1 cellular context compared by ENCODE assay signal in the genomic region with DNA sequence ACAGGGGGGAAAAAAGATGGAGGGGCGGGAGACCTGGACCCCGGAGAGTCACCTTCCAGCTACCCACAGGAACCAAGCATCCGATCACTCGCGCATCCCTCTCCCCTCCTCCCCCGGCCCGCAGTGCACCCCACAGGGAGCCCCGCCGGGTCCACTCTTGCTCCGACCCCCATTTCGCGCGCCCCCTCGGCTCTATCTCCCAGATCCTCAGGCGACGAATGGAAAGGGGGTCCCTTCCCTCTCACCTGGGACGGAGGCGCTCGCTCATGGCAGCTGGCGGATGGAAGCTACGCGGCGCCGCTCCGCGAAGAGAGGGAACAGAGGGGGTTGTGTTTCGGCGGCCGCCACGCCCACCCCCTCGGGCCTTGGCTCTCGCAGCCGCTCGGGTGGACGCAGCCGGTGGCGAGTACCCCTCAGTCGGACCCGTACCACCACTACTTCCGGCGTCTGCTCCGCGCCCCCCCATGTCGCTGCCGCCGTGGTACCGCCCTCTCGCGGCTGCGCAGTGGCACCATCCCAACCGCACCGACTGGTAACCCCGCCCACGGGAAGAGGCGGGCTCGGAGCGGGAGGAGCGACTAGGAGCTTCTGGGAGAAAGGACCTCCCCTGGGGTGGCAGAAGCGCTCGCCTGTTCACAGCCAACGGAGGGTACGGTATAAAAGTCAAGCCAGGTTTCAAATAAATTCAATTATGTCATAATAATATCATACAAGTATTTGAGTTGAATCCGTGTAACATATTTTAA.
TF ChIP-seq lines count a peak whose summit lies in the region.

No MANE protein-coding gene starts in this region.

TF ChIP-seq in HepG2, 621 proteins besides CTCF, POLR2A, EP300 and RAD21 (continued from another document and continues in another):
- TF ChIP-seq, protein P1, sequence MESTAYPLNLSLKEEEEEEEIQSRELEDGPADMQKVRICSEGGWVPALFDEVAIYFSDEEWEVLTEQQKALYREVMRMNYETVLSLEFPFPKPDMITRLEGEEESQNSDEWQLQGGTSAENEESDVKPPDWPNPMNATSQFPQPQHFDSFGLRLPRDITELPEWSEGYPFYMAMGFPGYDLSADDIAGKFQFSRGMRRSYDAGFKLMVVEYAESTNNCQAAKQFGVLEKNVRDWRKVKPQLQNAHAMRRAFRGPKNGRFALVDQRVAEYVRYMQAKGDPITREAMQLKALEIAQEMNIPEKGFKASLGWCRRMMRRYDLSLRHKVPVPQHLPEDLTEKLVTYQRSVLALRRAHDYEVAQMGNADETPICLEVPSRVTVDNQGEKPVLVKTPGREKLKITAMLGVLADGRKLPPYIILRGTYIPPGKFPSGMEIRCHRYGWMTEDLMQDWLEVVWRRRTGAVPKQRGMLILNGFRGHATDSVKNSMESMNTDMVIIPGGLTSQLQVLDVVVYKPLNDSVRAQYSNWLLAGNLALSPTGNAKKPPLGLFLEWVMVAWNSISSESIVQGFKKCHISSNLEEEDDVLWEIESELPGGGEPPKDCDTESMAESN (CRISPR knock-in tag; conservative IDR thresholded peaks at IDR 0.05): peak; percentile 22; the same call in 1 of the 2 replicates
- TF ChIP-seq ASH2L (IDR thresholded peaks at IDR 0.05; ENCODE audit: insufficient read length, low read depth, low read length) (peak; percentile 93), E2F5 (CRISPR knock-in tag; conservative IDR thresholded peaks at IDR 0.05) (peak; percentile 39; the same call in 1 of the 2 replicates), NFYC (CRISPR knock-in tag; IDR thresholded peaks at IDR 0.05) (peak; percentile 17; the same call in 1 of the 2 replicates), FOXA1 (IDR thresholded peaks at IDR 0.05) (no peak), FOXA1 (CRISPR knock-in tag; IDR thresholded peaks at IDR 0.05) (peak; percentile 56), MAFG (CRISPR knock-in tag; IDR thresholded peaks at IDR 0.05) (no peak), DR1 (CRISPR knock-in tag; IDR thresholded peaks at IDR 0.05) (peak; percentile 92), HNRNPK (IDR thresholded peaks at IDR 0.05; ENCODE audit: low read depth, low read length, poor library complexity, severe bottlenecking) (peak; percentile 52), KIAA2018 (CRISPR knock-in tag; IDR thresholded peaks at IDR 0.05; ENCODE audit: borderline replicate concordance) (peak; percentile 81; the same call in 1 of the 2 replicates), ZFP37 (CRISPR knock-in tag; IDR thresholded peaks at IDR 0.05; ENCODE audit: borderline replicate concordance) (no peak), ZFP1 (CRISPR knock-in tag; IDR thresholded peaks at IDR 0.05) (no peak), JUND (CRISPR knock-in tag; IDR thresholded peaks at IDR 0.05) (no peak), HNF4A (CRISPR knock-in tag; IDR thresholded peaks at IDR 0.05) (peak; percentile 41; the same call in 1 of the 2 replicates), IKZF1 (IDR thresholded peaks at IDR 0.05) (no peak), ZNF570 (CRISPR knock-in tag; IDR thresholded peaks at IDR 0.05; ENCODE audit: borderline replicate concordance) (no peak), ARNT (IDR thresholded peaks at IDR 0.05) (no peak), CENPX (CRISPR knock-in tag; IDR thresholded peaks at IDR 0.05) (no peak), JDP2 (CRISPR knock-in tag; IDR thresholded peaks at IDR 0.05; ENCODE audit: borderline replicate concordance) (no peak; the same call in 1 of the 2 replicates), SMAD3 (CRISPR knock-in tag; IDR thresholded peaks at IDR 0.05) (peak; percentile 40; the same call in 1 of the 2 replicates), ZNF292 (CRISPR knock-in tag; IDR thresholded peaks at IDR 0.05; ENCODE audit: borderline replicate concordance, low read depth) (peak; percentile 71), MIXL1 (CRISPR knock-in tag; IDR thresholded peaks at IDR 0.05) (peak; percentile 41; the same call in 1 of the 2 replicates), ZNF577 (CRISPR knock-in tag; IDR thresholded peaks at IDR 0.05; ENCODE audit: borderline replicate concordance, low read depth) (no peak), ZNF777 (CRISPR knock-in tag; IDR thresholded peaks at IDR 0.05) (peak; percentile 82), ZSCAN22 (CRISPR knock-in tag; IDR thresholded peaks at IDR 0.05) (peak; percentile 25; the same call in 1 of the 2 replicates), CSRNP2 (CRISPR knock-in tag; conservative IDR thresholded peaks at IDR 0.05; ENCODE audit: low read depth) (no peak), ZNF574 (CRISPR knock-in tag; IDR thresholded peaks at IDR 0.05) (peak; percentile 88), PCBP1 (IDR thresholded peaks at IDR 0.05; ENCODE audit: borderline replicate concordance, low read depth, low read length) (no peak), ZNF260 (CRISPR knock-in tag; IDR thresholded peaks at IDR 0.05; ENCODE audit: borderline replicate concordance, low read depth) (0 out of 2 replicates have a peak, but pooled peaks have one; percentile 63)
- TF ChIP-seq, protein P2, sequence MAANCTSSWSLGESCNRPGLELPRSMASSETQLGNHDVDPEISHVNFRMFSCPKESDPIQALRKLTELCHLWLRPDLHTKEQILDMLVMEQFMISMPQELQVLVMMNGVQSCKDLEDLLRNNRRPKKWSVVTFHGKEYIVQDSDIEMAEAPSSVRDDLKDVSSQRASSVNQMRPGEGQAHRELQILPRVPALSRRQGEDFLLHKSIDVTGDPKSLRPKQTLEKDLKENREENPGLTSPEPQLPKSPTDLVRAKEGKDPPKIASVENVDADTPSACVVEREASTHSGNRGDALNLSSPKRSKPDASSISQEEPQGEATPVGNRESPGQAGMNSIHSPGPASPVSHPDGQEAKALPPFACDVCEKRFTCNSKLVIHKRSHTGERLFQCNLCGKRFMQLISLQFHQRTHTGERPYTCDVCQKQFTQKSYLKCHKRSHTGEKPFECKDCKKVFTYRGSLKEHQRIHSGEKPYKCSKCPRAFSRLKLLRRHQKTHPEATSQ (CRISPR knock-in tag; IDR thresholded peaks at IDR 0.05; ENCODE audit: borderline replicate concordance): no peak; the same call in 1 of the 2 replicates
- TF ChIP-seq, protein P3, sequence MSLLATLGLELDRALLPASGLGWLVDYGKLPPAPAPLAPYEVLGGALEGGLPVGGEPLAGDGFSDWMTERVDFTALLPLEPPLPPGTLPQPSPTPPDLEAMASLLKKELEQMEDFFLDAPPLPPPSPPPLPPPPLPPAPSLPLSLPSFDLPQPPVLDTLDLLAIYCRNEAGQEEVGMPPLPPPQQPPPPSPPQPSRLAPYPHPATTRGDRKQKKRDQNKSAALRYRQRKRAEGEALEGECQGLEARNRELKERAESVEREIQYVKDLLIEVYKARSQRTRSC (CRISPR knock-in tag; IDR thresholded peaks at IDR 0.05; ENCODE audit: low read depth): no peak
- TF ChIP-seq, protein P4, sequence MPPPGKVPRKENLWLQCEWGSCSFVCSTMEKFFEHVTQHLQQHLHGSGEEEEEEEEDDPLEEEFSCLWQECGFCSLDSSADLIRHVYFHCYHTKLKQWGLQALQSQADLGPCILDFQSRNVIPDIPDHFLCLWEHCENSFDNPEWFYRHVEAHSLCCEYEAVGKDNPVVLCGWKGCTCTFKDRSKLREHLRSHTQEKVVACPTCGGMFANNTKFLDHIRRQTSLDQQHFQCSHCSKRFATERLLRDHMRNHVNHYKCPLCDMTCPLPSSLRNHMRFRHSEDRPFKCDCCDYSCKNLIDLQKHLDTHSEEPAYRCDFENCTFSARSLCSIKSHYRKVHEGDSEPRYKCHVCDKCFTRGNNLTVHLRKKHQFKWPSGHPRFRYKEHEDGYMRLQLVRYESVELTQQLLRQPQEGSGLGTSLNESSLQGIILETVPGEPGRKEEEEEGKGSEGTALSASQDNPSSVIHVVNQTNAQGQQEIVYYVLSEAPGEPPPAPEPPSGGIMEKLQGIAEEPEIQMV (CRISPR knock-in tag; IDR thresholded peaks at IDR 0.05; ENCODE audit: low read depth): no peak; the same call in 1 of the 2 replicates
- TF ChIP-seq, protein P5, sequence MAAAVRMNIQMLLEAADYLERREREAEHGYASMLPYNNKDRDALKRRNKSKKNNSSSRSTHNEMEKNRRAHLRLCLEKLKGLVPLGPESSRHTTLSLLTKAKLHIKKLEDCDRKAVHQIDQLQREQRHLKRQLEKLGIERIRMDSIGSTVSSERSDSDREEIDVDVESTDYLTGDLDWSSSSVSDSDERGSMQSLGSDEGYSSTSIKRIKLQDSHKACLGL (CRISPR knock-in tag; IDR thresholded peaks at IDR 0.05): peak; percentile 56; the same call in 1 of the 2 replicates
